Comparison of ENCODE assay signal across 1 cellular context in genomic region chr2:42895134-42895795, GRCh38.
TF ChIP-seq lines count a peak whose summit lies in the region.

No MANE protein-coding gene starts in this region.

TF ChIP-seq in HepG2, 621 proteins besides CTCF, POLR2A, EP300 and RAD21 (continued from another document):
- no peak for TF ChIP-seq ZNF609 (CRISPR knock-in tag; IDR thresholded peaks at IDR 0.05; ENCODE audit: borderline replicate concordance)
- TF ChIP-seq SP140L (CRISPR knock-in tag; IDR thresholded peaks at IDR 0.05; ENCODE audit: borderline replicate concordance): no peak
- TF ChIP-seq JUNB (CRISPR knock-in tag; IDR thresholded peaks at IDR 0.05; ENCODE audit: borderline replicate concordance): no peak
- no peak for TF ChIP-seq ZMAT3 (CRISPR knock-in tag; conservative IDR thresholded peaks at IDR 0.05)
- TF ChIP-seq ATF4 (CRISPR knock-in tag; IDR thresholded peaks at IDR 0.05): no peak
- TF ChIP-seq TEAD3 (CRISPR knock-in tag; optimal IDR thresholded peaks at IDR 0.05; ENCODE audit: borderline replicate concordance): no peak
- TF ChIP-seq SMARCC2 (IDR thresholded peaks at IDR 0.05): no peak
